Comparison of ENCODE assay signal across 1 cellular context in the genomic region with DNA sequence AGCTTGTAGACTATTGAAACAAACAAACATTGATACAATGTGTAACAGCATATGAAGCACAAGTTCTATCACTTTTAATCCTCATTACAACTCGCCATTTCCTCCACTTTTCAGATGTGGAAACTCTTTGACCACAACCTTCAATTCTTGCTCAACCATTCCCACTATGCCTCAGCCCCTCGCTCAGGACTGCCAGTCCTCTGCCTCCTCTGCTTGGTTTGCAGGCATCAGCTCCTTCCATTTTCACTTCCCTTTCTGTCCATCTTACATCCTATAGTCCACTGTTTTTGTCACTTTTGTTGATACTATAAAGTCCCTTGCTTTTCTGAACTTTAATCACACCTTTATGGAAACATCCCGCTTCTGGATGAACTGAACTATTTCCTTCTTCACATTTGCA.
TF ChIP-seq lines count a peak whose summit lies in the region.

No MANE protein-coding gene starts in this region.

TF ChIP-seq in HepG2, 621 proteins besides CTCF, POLR2A, EP300 and RAD21:
- TF ChIP-seq HMG20A (CRISPR knock-in tag; IDR thresholded peaks at IDR 0.05; ENCODE audit: borderline replicate concordance) (no peak), PLRG1 (conservative IDR thresholded peaks at IDR 0.05) (no peak), KDM1A (CRISPR knock-in tag; IDR thresholded peaks at IDR 0.05) (no peak), CBX2 (IDR thresholded peaks at IDR 0.05; ENCODE audit: low read depth, low read length) (no peak), CBX2 (CRISPR knock-in tag; IDR thresholded peaks at IDR 0.05; ENCODE audit: low read depth) (no peak), ZSCAN22 (CRISPR knock-in tag; IDR thresholded peaks at IDR 0.05) (no peak), ZFP1 (CRISPR knock-in tag; IDR thresholded peaks at IDR 0.05) (no peak), ASH2L (IDR thresholded peaks at IDR 0.05; ENCODE audit: insufficient read length, low read depth, low read length) (no peak), CHD2 (IDR thresholded peaks at IDR 0.05; ENCODE audit: low read depth, low read length) (no peak), ZZZ3 (CRISPR knock-in tag; IDR thresholded peaks at IDR 0.05; ENCODE audit: borderline replicate concordance) (no peak), RARA (CRISPR knock-in tag; IDR thresholded peaks at IDR 0.05) (no peak), ZNF496 (CRISPR knock-in tag; IDR thresholded peaks at IDR 0.05; ENCODE audit: insufficient replicate concordance) (no peak), ETV6 (CRISPR knock-in tag; conservative IDR thresholded peaks at IDR 0.05) (no peak), KLF13 (CRISPR knock-in tag; IDR thresholded peaks at IDR 0.05) (no peak), ZNF879 (CRISPR knock-in tag; IDR thresholded peaks at IDR 0.05) (no peak)
- TF ChIP-seq, protein P1, sequence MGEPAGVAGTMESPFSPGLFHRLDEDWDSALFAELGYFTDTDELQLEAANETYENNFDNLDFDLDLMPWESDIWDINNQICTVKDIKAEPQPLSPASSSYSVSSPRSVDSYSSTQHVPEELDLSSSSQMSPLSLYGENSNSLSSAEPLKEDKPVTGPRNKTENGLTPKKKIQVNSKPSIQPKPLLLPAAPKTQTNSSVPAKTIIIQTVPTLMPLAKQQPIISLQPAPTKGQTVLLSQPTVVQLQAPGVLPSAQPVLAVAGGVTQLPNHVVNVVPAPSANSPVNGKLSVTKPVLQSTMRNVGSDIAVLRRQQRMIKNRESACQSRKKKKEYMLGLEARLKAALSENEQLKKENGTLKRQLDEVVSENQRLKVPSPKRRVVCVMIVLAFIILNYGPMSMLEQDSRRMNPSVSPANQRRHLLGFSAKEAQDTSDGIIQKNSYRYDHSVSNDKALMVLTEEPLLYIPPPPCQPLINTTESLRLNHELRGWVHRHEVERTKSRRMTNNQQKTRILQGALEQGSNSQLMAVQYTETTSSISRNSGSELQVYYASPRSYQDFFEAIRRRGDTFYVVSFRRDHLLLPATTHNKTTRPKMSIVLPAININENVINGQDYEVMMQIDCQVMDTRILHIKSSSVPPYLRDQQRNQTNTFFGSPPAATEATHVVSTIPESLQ (CRISPR knock-in tag; conservative IDR thresholded peaks at IDR 0.05) = no peak
- TF ChIP-seq, protein P2, sequence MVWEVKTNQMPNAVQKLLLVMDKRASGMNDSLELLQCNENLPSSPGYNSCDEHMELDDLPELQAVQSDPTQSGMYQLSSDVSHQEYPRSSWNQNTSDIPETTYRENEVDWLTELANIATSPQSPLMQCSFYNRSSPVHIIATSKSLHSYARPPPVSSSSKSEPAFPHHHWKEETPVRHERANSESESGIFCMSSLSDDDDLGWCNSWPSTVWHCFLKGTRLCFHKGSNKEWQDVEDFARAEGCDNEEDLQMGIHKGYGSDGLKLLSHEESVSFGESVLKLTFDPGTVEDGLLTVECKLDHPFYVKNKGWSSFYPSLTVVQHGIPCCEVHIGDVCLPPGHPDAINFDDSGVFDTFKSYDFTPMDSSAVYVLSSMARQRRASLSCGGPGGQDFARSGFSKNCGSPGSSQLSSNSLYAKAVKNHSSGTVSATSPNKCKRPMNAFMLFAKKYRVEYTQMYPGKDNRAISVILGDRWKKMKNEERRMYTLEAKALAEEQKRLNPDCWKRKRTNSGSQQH (CRISPR knock-in tag; IDR thresholded peaks at IDR 0.05; ENCODE audit: low read depth) = no peak
- TF ChIP-seq, protein P3, sequence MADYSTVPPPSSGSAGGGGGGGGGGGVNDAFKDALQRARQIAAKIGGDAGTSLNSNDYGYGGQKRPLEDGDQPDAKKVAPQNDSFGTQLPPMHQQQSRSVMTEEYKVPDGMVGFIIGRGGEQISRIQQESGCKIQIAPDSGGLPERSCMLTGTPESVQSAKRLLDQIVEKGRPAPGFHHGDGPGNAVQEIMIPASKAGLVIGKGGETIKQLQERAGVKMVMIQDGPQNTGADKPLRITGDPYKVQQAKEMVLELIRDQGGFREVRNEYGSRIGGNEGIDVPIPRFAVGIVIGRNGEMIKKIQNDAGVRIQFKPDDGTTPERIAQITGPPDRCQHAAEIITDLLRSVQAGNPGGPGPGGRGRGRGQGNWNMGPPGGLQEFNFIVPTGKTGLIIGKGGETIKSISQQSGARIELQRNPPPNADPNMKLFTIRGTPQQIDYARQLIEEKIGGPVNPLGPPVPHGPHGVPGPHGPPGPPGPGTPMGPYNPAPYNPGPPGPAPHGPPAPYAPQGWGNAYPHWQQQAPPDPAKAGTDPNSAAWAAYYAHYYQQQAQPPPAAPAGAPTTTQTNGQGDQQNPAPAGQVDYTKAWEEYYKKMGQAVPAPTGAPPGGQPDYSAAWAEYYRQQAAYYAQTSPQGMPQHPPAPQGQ (CRISPR knock-in tag; IDR thresholded peaks at IDR 0.05; ENCODE audit: borderline replicate concordance) = no peak
TF ChIP-seq in HepG2: peak in this region for 0.
